ENCODE assay signal across 9 cellular contexts in genomic region chr3:161222662-161223061, GRCh38. TPM values are rescaled to one million over a fixed set of nuclear protein-coding genes. Genes with fewer than 3 reads are reported as not detected.
A peak's percentile ranks its signal among the peaks of the same experiment; 100 is the strongest.
DNase-seq lines count a peak whose midpoint lies in the region; ATAC-seq, FAIRE-seq and TF ChIP-seq lines count a peak whose summit lies in the region.
"Had no signal": no experiment of that assay in that cellular context is flagged by ENCODE, and none has a peak within 500 bp of the region (broad histone marks: within the 10 kb centered on the region; RNA-seq: fewer than 3 reads in every experiment).

No MANE protein-coding gene starts in this region.

- H3K4me3 Mint-ChIP-seq in activated CD8-positive, alpha-beta memory T cell treated with anti-CD3 and anti-CD28 coated beads, Interleukin-2, amount 10 ng/mL, durations not matched to agents 7 days and 5 days: peak overlapping the region; percentile 83
- H3K4me3 Mint-ChIP-seq in activated CD4-positive, alpha-beta memory T cell treated with anti-CD3 and anti-CD28 coated beads, Interleukin-2, amount 10 ng/mL, durations not matched to agents 7 days and 5 days: peak overlapping the region; percentile 90

- TF ChIP-seq POLR2A in thyroid gland (IDR thresholded peaks at IDR 0.05): no peak

- intact Hi-C loops in thyroid gland (cut with DNase I) (no loop called here), posterior vena cava (cut with DNase I) (no loop called here)

- CTCF ChIA-PET in activated CD8-positive, alpha-beta memory T cell treated with anti-CD3 and anti-CD28 coated beads, Interleukin-2, amount 10 ng/mL, durations not matched to agents 7 days and 5 days (lab: Charles Lee): interaction anchor here (1.1 kb wide), 1 partner anchor 16 kb away, joined by 5 read pairs; no protein-coding TSS in a partner anchor
- CTCF ChIA-PET in activated CD4-positive, alpha-beta memory T cell treated with anti-CD3 and anti-CD28 coated beads, Interleukin-2, amount 10 ng/mL, durations not matched to agents 7 days and 5 days (lab: Charles Lee): interaction anchor here (0.7 to 2.4 kb wide), 3 partner anchors 8 to 838 kb away, joined by 3 to 6 read pairs (median 4); no protein-coding TSS in a partner anchor

- no peaks in the 10 kb centered on the region for H3K27me3 Mint-ChIP-seq in activated CD8-positive, alpha-beta memory T cell treated with anti-CD3 and anti-CD28 coated beads, Interleukin-2, amount 10 ng/mL, durations not matched to agents 7 days and 5 days
- H3K27me3 Mint-ChIP-seq in activated CD4-positive, alpha-beta memory T cell treated with anti-CD3 and anti-CD28 coated beads, Interleukin-2, amount 10 ng/mL, durations not matched to agents 7 days and 5 days: no peaks in the 10 kb centered on the region

- no peak overlapping the region for H3K27ac ChIP-seq in thyroid gland

- H3K4me1 Mint-ChIP-seq in activated CD8-positive, alpha-beta memory T cell treated with anti-CD3 and anti-CD28 coated beads, Interleukin-2, amount 10 ng/mL, durations not matched to agents 7 days and 5 days: peaks cover 33% of the 10 kb centered on the region
- H3K4me1 Mint-ChIP-seq in activated CD4-positive, alpha-beta memory T cell treated with anti-CD3 and anti-CD28 coated beads, Interleukin-2, amount 10 ng/mL, durations not matched to agents 7 days and 5 days: peaks cover 35% of the 10 kb centered on the region

- no peak for ATAC-seq in activated CD8-positive, alpha-beta memory T cell treated with anti-CD3 and anti-CD28 coated beads, Interleukin-2, amount 10 ng/mL, durations not matched to agents 7 days and 5 days
- ATAC-seq in HG02840 (IDR thresholded peaks at IDR 0.05; ENCODE audit: low FRiP score, unreplicated experiment): no peak

- WGBS in thyroid gland, 2 donors: 27 to 34% methylated on average over 2 of the region's 2 CpGs

- no peaks in the 10 kb centered on the region for H3K9me3 Mint-ChIP-seq in activated CD8-positive, alpha-beta memory T cell treated with anti-CD3 and anti-CD28 coated beads, Interleukin-2, amount 10 ng/mL, durations not matched to agents 7 days and 5 days (ENCODE audit: low read depth)
- H3K9me3 Mint-ChIP-seq in activated CD4-positive, alpha-beta memory T cell treated with anti-CD3 and anti-CD28 coated beads, Interleukin-2, amount 10 ng/mL, durations not matched to agents 7 days and 5 days: no peaks in the 10 kb centered on the region

- H3K27ac Mint-ChIP-seq in activated CD8-positive, alpha-beta memory T cell treated with anti-CD3 and anti-CD28 coated beads, Interleukin-2, amount 10 ng/mL, durations not matched to agents 7 days and 5 days: no peak overlapping the region
- no peak overlapping the region for H3K27ac Mint-ChIP-seq in activated CD4-positive, alpha-beta memory T cell treated with anti-CD3 and anti-CD28 coated beads, Interleukin-2, amount 10 ng/mL, durations not matched to agents 7 days and 5 days

- H3K36me3 Mint-ChIP-seq in activated CD8-positive, alpha-beta memory T cell treated with anti-CD3 and anti-CD28 coated beads, Interleukin-2, amount 10 ng/mL, durations not matched to agents 7 days and 5 days: peaks cover 22% of the 10 kb centered on the region
- peaks cover 18% of the 10 kb centered on the region for H3K36me3 Mint-ChIP-seq in activated CD4-positive, alpha-beta memory T cell treated with anti-CD3 and anti-CD28 coated beads, Interleukin-2, amount 10 ng/mL, durations not matched to agents 7 days and 5 days (ENCODE audit: low read depth)

- peak; percentile 9 for FAIRE-seq in islet of Langerhans (lab: Jason Lieb, UNC)

- H3K4me3 ChIP-seq in thyroid gland (replicated peaks in 1 of 3): peak overlapping the region in 2 of 3 donors; percentile 91 to 98

- H3K4me1 ChIP-seq in thyroid gland: peaks cover 14 to 26% of the 10 kb centered on the region in 2 donors

- POLR2A ChIA-PET in activated CD4-positive, alpha-beta memory T cell treated with anti-CD3 and anti-CD28 coated beads, Interleukin-2, amount 10 ng/mL, durations not matched to agents 7 days and 5 days (lab: Charles Lee): interaction anchor here (1.3 to 1.9 kb wide), 6 partner anchors 9 to 823 kb away, joined by 3 to 8 read pairs (median 4); partner anchors contain the start of genes B3GALNT1, PPM1L and SMC4

- no peaks in the 10 kb centered on the region for H3K9me3 ChIP-seq in thyroid gland

- TF ChIP-seq CTCF in thyroid gland (IDR thresholded peaks at IDR 0.05): no peak

- peaks cover 6 to 10% of the 10 kb centered on the region in 2 donors for H3K36me3 ChIP-seq in thyroid gland

- no peaks in the 10 kb centered on the region for H3K27me3 ChIP-seq in thyroid gland

- DNase-seq in activated CD8-positive, alpha-beta memory T cell treated with anti-CD3 and anti-CD28 coated beads, Interleukin-2, amount 10 ng/mL, durations not matched to agents 7 days and 5 days: no peak
- DNase-seq in activated CD8-positive, alpha-beta memory T cell treated with anti-CD3 and anti-CD28 coated beads, Interleukin-2, amount 50 U/mL, for 48 hours: no peak
- no peak for DNase-seq in activated CD4-positive, alpha-beta memory T cell treated with anti-CD3 and anti-CD28 coated beads, Interleukin-2, amount 10 ng/mL, durations not matched to agents 7 days and 5 days
- no peak for DNase-seq in thyroid gland
- no peak for DNase-seq in activated gamma-delta T cell treated with Interleukin-2 at 50 U/mL for 16 hours
- no peak for DNase-seq in posterior vena cava (ENCODE audit: low spot score)
- DNase-seq: activated CD4-positive, alpha-beta T cell treated with anti-CD3 and anti-CD28 coated beads, Interleukin-2, amount 50 U/mL, for 48 hours had no signal

RNA-seq across cellular contexts. Expression of gene NMD3, which starts 1.6 kb away (rescaled TPM):
- total RNA-seq in activated CD8-positive, alpha-beta memory T cell treated with anti-CD3 and anti-CD28 coated beads, Interleukin-2, amount 10 ng/mL, durations not matched to agents 7 days and 5 days: 10 to 100 TPM; 38.0 to 56.2 TPM
- 10 to 100 TPM; 44.0 to 46.6 TPM for total RNA-seq in activated CD4-positive, alpha-beta memory T cell treated with anti-CD3 and anti-CD28 coated beads, Interleukin-2, amount 10 ng/mL, durations not matched to agents 7 days and 5 days
- total RNA-seq in thyroid gland (10 to 100 TPM; 35.0 to 54.4 (median 39.1) TPM), posterior vena cava (10 to 100 TPM; 50.0 to 56.8 TPM)
